8 cellular contexts compared by ENCODE assay signal in genomic region chr1:109099871-109100757, GRCh38. TPM values are rescaled to one million over a fixed set of nuclear protein-coding genes. Genes with fewer than 3 reads are reported as not detected.
DNase-seq lines count a peak whose midpoint lies in the region; ATAC-seq and TF ChIP-seq lines count a peak whose summit lies in the region.

No MANE protein-coding gene starts in this region.

- H3K4me3 Mint-ChIP-seq in T-helper 1 cell treated with Interleukin-12 subunit alpha and Interleukin-12 subunit beta and Interleukin-4 antibody, amounts not matched to agents 30 μg/mL and 1 μg/mL, for 36 hours = peak overlapping the region; percentile 100

- H3K27me3 Mint-ChIP-seq in T-helper 1 cell treated with Interleukin-12 subunit alpha and Interleukin-12 subunit beta and Interleukin-4 antibody, amounts not matched to agents 30 μg/mL and 1 μg/mL, for 36 hours (ENCODE audit: low read depth) = no peaks in the 10 kb centered on the region

- H3K27ac ChIP-seq in angular gyrus (ENCODE audit: low read depth, low read length) (peak overlapping the region; percentile 96), right cardiac atrium (ENCODE audit: low read length) (peak overlapping the region; percentile 97), aorta (ENCODE audit: low read depth in 1 of 2, low read length in 2 of 2) (peak overlapping the region; percentile 62 to 72)

- under 1% methylated on average over 79 of the region's 79 CpGs for WGBS in right cardiac atrium
- 0 to 1% methylated on average over 77 to 79 of the region's 79 CpGs for WGBS in aorta, 2 donors

- in situ Hi-C loops in GM13976 (cut with MboI; ENCODE audit: low sequenced_read_pairs, unreplicated experiment) = loop anchor here (25.0 kb wide), 1 partner anchor 263 kb away; no protein-coding TSS in a partner anchor

- TF ChIP-seq CTCF in GM13976 (IDR thresholded peaks at IDR 0.05; ENCODE audit: borderline replicate concordance, control extremely low read depth, extremely low read depth, insufficient read depth, missing control alignments) = peak; percentile 87

- H3K4me3 ChIP-seq in right cardiac atrium (ENCODE audit: low read length) (peak overlapping the region; percentile 81), aorta (ENCODE audit: low read length in 2 of 2) (peak overlapping the region; percentile 56 to 69)

- H3K4me1 ChIP-seq in right cardiac atrium (ENCODE audit: control insufficient read depth, insufficient read depth, low read length) (no peaks in the 10 kb centered on the region), aorta (ENCODE audit: control insufficient read depth in 1 of 2, insufficient read depth in 2 of 2, low read length in 2 of 2) (peaks cover 0 to 2% of the 10 kb centered on the region in 2 donors)

- H3K27ac Mint-ChIP-seq in T-helper 1 cell treated with Interleukin-12 subunit alpha and Interleukin-12 subunit beta and Interleukin-4 antibody, amounts not matched to agents 30 μg/mL and 1 μg/mL, for 36 hours = peak overlapping the region; percentile 97

- peak; percentile 96 for DNase-seq in GM13976 (ENCODE audit: low spot score)
- DNase-seq in NCI-H146 treated with DMSO at 0.1 percent for 48 hours (lab: John Stamatoyannopoulos, UW; ENCODE audit: unreplicated experiment) = peak; percentile 90
- peak; percentile 97 to 99 (median 98) for DNase-seq in right cardiac atrium
- DNase-seq in putamen (ENCODE audit: low spot score) = peak; percentile 98
- DNase-seq in aorta = peak; percentile 98 to 99

- H3K9me3 Mint-ChIP-seq in T-helper 1 cell treated with Interleukin-12 subunit alpha and Interleukin-12 subunit beta and Interleukin-4 antibody, amounts not matched to agents 30 μg/mL and 1 μg/mL, for 36 hours = no peaks in the 10 kb centered on the region

- peak; percentile 88 for ATAC-seq in HG02870 (IDR thresholded peaks at IDR 0.05; ENCODE audit: unreplicated experiment)
- ATAC-seq in right cardiac atrium = peak; percentile 98
- peak; percentile 98 for ATAC-seq in aorta (ENCODE audit: low FRiP score)

- H3K27me3 ChIP-seq in right cardiac atrium (ENCODE audit: control insufficient read depth, insufficient read depth) = no peaks in the 10 kb centered on the region
- no peaks in the 10 kb centered on the region for H3K27me3 ChIP-seq in aorta (ENCODE audit: control insufficient read depth in 1 of 2, insufficient read depth in 2 of 2, low read length in 1 of 2)

- H3K36me3 ChIP-seq in aorta (ENCODE audit: control insufficient read depth in 1 of 2, insufficient read depth in 2 of 2, low read length in 1 of 2) = peaks cover 0 to 2% of the 10 kb centered on the region in 2 donors

- intact Hi-C loops in right cardiac atrium (cut with DNase I) (no loop called here), aorta (cut with DNase I) (loop anchor here in 1 of 2 donors (2.0 kb wide), 1 partner anchor 59 kb away; no protein-coding TSS in a partner anchor)

- peaks cover 9% of the 10 kb centered on the region for H3K36me3 Mint-ChIP-seq in T-helper 1 cell treated with Interleukin-12 subunit alpha and Interleukin-12 subunit beta and Interleukin-4 antibody, amounts not matched to agents 30 μg/mL and 1 μg/mL, for 36 hours (ENCODE audit: low read depth)

- H3K4me1 Mint-ChIP-seq in T-helper 1 cell treated with Interleukin-12 subunit alpha and Interleukin-12 subunit beta and Interleukin-4 antibody, amounts not matched to agents 30 μg/mL and 1 μg/mL, for 36 hours (ENCODE audit: low read depth) = peaks cover 9% of the 10 kb centered on the region

- no peaks in the 10 kb centered on the region for H3K9me3 ChIP-seq in right cardiac atrium (ENCODE audit: control insufficient read depth, low read length)
- H3K9me3 ChIP-seq in aorta (ENCODE audit: control insufficient read depth, low read length) = no peaks in the 10 kb centered on the region

RNA-seq across cellular contexts. Expression of gene TMEM167B, which starts 9.6 kb away (rescaled TPM):
- total RNA-seq in right cardiac atrium (10 to 100 TPM; 38.2 to 60.6 (median 48.5) TPM), aorta (10 to 100 TPM; 42.2 to 43.2 TPM)
- polyA plus RNA-seq in right cardiac atrium (17.1 TPM), aorta (10 to 100 TPM; 26.7 to 28.1 TPM)

RNA-seq across cellular contexts. Expression of gene ELAPOR1, which starts 13.8 kb away (rescaled TPM):
- total RNA-seq in right cardiac atrium = under 1 TPM; 0.28 to 0.51 (median 0.30) TPM
- polyA plus RNA-seq in right cardiac atrium = 0.18 TPM
- total RNA-seq in aorta = 1 to 10 TPM in 1 of 2 donors, under 1 TPM in 1; 0.55 to 1.5 TPM
- polyA plus RNA-seq in aorta = 1 to 10 TPM in 1 of 2 donors, under 1 TPM in 1; 0.15 to 6.0 TPM

RNA-seq across cellular contexts. Expression of gene TAF13, which starts 24.3 kb away (rescaled TPM):
- 10 to 100 TPM; 59.2 to 67.3 (median 64.5) TPM for total RNA-seq in right cardiac atrium
- polyA plus RNA-seq in right cardiac atrium = 56.7 TPM
- total RNA-seq in aorta = 10 to 100 TPM; 40.7 to 71.2 TPM
- polyA plus RNA-seq in aorta = 100 to 1,000 TPM in 1 of 2 donors, 10 to 100 TPM in 1; 30.5 to 111 TPM

RNA-seq across cellular contexts. Expression of gene WDR47, which starts 58.2 kb away (rescaled TPM):
- 10 to 100 TPM; 14.6 to 19.0 (median 16.6) TPM for total RNA-seq in right cardiac atrium
- polyA plus RNA-seq in right cardiac atrium = 5.2 TPM
- 10 to 100 TPM; 20.2 to 24.1 TPM for total RNA-seq in aorta
- 10 to 100 TPM in 1 of 2 donors, 1 to 10 TPM in 1; 5.6 to 10.5 TPM for polyA plus RNA-seq in aorta

Comparison
In these comparisons a context has a peak if more than half of its experiments do, and no peak if none do; other contexts are left out.
1. Peak in every context shown above with its lines: DNase-seq, ATAC-seq, H3K4me3 ChIP-seq and H3K27ac ChIP-seq.